2 cellular contexts compared by ENCODE assay signal in genomic region chr1:229874609-229875008, GRCh38.
A peak's percentile ranks its signal among the peaks of the same experiment; 100 is the strongest.
TF ChIP-seq lines count a peak whose summit lies in the region.

No MANE protein-coding gene starts in this region.

TF ChIP-seq in HEK293, 187 proteins besides CTCF, POLR2A, EP300 and RAD21 (continued from another document):
- TF ChIP-seq ZNF654 (tag by site-specific recombination; IDR thresholded peaks at IDR 0.05; ENCODE audit: low read depth): no peak
- peak; percentile 57 for TF ChIP-seq GLIS1 (tag by site-specific recombination; IDR thresholded peaks at IDR 0.05)
- 0 out of 2 replicates have a peak, but pooled peaks have one; percentile 23 for TF ChIP-seq PRDM1 (tag by site-specific recombination; IDR thresholded peaks at IDR 0.05)
- peak; percentile 79 for TF ChIP-seq ZIC2 (tag by site-specific recombination; IDR thresholded peaks at IDR 0.05)
- TF ChIP-seq ZNF335 (tag by site-specific recombination; conservative IDR thresholded peaks at IDR 0.05): peak; percentile 59
- peak; percentile 44; the same call in 1 of the 2 replicates for TF ChIP-seq ZNF610 (tag by site-specific recombination; IDR thresholded peaks at IDR 0.05; ENCODE audit: borderline replicate concordance)
- TF ChIP-seq, protein P1, sequence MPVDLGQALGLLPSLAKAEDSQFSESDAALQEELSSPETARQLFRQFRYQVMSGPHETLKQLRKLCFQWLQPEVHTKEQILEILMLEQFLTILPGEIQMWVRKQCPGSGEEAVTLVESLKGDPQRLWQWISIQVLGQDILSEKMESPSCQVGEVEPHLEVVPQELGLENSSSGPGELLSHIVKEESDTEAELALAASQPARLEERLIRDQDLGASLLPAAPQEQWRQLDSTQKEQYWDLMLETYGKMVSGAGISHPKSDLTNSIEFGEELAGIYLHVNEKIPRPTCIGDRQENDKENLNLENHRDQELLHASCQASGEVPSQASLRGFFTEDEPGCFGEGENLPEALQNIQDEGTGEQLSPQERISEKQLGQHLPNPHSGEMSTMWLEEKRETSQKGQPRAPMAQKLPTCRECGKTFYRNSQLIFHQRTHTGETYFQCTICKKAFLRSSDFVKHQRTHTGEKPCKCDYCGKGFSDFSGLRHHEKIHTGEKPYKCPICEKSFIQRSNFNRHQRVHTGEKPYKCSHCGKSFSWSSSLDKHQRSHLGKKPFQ (tag by site-specific recombination; IDR thresholded peaks at IDR 0.05): no peak
- TF ChIP-seq, protein P2, sequence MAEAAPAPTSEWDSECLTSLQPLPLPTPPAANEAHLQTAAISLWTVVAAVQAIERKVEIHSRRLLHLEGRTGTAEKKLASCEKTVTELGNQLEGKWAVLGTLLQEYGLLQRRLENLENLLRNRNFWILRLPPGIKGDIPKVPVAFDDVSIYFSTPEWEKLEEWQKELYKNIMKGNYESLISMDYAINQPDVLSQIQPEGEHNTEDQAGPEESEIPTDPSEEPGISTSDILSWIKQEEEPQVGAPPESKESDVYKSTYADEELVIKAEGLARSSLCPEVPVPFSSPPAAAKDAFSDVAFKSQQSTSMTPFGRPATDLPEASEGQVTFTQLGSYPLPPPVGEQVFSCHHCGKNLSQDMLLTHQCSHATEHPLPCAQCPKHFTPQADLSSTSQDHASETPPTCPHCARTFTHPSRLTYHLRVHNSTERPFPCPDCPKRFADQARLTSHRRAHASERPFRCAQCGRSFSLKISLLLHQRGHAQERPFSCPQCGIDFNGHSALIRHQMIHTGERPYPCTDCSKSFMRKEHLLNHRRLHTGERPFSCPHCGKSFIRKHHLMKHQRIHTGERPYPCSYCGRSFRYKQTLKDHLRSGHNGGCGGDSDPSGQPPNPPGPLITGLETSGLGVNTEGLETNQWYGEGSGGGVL (tag by site-specific recombination; IDR thresholded peaks at IDR 0.05): peak; percentile 43; the same call in 1 of the 2 replicates
- TF ChIP-seq ZSCAN5A (tag by site-specific recombination; IDR thresholded peaks at IDR 0.05): no peak
- TF ChIP-seq ZNF624 (tag by site-specific recombination; IDR thresholded peaks at IDR 0.05): no peak

TF ChIP-seq in SK-N-SH, 30 proteins besides CTCF, POLR2A, EP300 and RAD21 (continued from another document):
- no peak for TF ChIP-seq JUND (IDR thresholded peaks at IDR 0.05)
- no peak for TF ChIP-seq RXRA (IDR thresholded peaks at IDR 0.05; ENCODE audit: borderline replicate concordance, low read depth)
- no peak for TF ChIP-seq TAF1 (IDR thresholded peaks at IDR 0.05; ENCODE audit: borderline replicate concordance, low read depth, low read length)
- TF ChIP-seq, protein P3, sequence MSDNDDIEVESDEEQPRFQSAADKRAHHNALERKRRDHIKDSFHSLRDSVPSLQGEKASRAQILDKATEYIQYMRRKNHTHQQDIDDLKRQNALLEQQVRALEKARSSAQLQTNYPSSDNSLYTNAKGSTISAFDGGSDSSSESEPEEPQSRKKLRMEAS (IDR thresholded peaks at IDR 0.05; ENCODE audit: low read depth): no peak
- no peak for TF ChIP-seq USF1 (IDR thresholded peaks at IDR 0.05; ENCODE audit: borderline replicate concordance, low read depth)
- TF ChIP-seq EZH2phosphoT487 (IDR thresholded peaks at IDR 0.05; ENCODE audit: borderline replicate concordance, low read depth): no peak
- TF ChIP-seq TCF12 (IDR thresholded peaks at IDR 0.05): no peak
- TF ChIP-seq, protein P4, sequence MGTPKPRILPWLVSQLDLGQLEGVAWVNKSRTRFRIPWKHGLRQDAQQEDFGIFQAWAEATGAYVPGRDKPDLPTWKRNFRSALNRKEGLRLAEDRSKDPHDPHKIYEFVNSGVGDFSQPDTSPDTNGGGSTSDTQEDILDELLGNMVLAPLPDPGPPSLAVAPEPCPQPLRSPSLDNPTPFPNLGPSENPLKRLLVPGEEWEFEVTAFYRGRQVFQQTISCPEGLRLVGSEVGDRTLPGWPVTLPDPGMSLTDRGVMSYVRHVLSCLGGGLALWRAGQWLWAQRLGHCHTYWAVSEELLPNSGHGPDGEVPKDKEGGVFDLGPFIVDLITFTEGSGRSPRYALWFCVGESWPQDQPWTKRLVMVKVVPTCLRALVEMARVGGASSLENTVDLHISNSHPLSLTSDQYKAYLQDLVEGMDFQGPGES (IDR thresholded peaks at IDR 0.05; ENCODE audit: low read depth, low read length): no peak
- no peak for TF ChIP-seq ZBTB33 (IDR thresholded peaks at IDR 0.05; ENCODE audit: borderline replicate concordance, low read depth)
- no peak for TF ChIP-seq REST (IDR thresholded peaks at IDR 0.05; ENCODE audit: low read depth, low read length)
- TF ChIP-seq ELF1 (IDR thresholded peaks at IDR 0.05): no peak
- no peak for TF ChIP-seq MXI1 (IDR thresholded peaks at IDR 0.05; ENCODE audit: low read depth, low read length)
- TF ChIP-seq MEF2A (IDR thresholded peaks at IDR 0.05; ENCODE audit: borderline replicate concordance, low read depth): no peak
- TF ChIP-seq TEAD4 (IDR thresholded peaks at IDR 0.05; ENCODE audit: borderline replicate concordance, insufficient read depth): no peak
- TF ChIP-seq SMC3 (IDR thresholded peaks at IDR 0.05; ENCODE audit: low read depth, low read length): no peak
- no peak for TF ChIP-seq CHD2 (IDR thresholded peaks at IDR 0.05; ENCODE audit: low read length, partially characterized antibody)
